1 cellular context compared by ENCODE assay signal in genomic region chr4:184538023-184538599, GRCh38.
TF ChIP-seq lines count a peak whose summit lies in the region.

No MANE protein-coding gene starts in this region.

TF ChIP-seq in HepG2, 621 proteins besides CTCF, POLR2A, EP300 and RAD21 (continued from another document):
- TF ChIP-seq ZNF414 (CRISPR knock-in tag; IDR thresholded peaks at IDR 0.05) (peak; percentile 76), FOXA3 (CRISPR knock-in tag; IDR thresholded peaks at IDR 0.05) (peak; percentile 20; the same call in 1 of the 2 replicates), ARID4A (CRISPR knock-in tag; IDR thresholded peaks at IDR 0.05; ENCODE audit: borderline replicate concordance) (0 out of 2 replicates have a peak, but pooled peaks have one; percentile 5), ZMYM2 (CRISPR knock-in tag; IDR thresholded peaks at IDR 0.05) (no peak), ZNF17 (CRISPR knock-in tag; IDR thresholded peaks at IDR 0.05) (no peak), ZNF773 (CRISPR knock-in tag; IDR thresholded peaks at IDR 0.05; ENCODE audit: borderline replicate concordance) (no peak)
